In the genomic region with DNA sequence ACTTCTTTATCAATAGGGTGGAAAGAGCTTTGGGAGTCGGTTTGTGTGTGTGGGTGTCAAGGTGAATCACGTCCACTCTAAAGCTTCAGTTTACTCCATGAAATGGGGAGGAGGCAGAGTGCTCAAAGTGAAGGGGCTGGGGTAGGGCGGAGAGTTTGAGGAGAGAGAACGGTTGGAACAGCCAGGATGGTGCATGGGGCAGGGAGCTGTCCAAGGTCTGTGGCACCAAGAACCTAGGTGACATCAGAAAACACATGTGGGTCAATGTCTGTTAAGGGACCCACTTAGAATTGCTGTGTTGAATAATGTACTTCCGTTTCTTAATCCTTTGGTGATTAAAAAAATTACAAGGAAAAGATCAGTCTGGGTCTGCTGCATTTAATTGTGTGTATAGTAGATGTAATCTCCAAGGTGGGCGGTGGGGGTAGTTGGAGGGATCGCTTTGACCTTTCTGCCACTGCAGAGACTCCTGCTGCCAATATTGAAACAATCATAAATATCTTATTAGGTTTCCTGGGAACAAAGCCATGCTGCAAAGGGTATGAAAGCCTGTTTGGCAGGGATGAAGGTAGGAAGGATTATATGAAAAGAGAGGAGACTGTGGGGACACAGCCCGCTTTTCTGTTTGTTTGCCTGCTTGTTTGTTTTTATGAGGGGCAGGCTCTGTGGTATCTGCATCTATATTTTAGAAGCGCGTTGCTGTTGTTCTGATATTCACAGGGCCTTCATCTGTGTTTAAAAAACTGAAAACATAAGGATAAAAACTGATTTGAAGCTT, we compare ENCODE assay signal across 17 cellular contexts.
DNase-seq lines count a peak whose midpoint lies in the region; ATAC-seq and TF ChIP-seq lines count a peak whose summit lies in the region.
"Had no signal": no experiment of that assay in that cellular context is flagged by ENCODE, and none has a peak within 500 bp of the region (broad histone marks: within the 10 kb centered on the region; RNA-seq: fewer than 3 reads in every experiment).

No MANE protein-coding gene starts in this region.

- POLR2A ChIA-PET in naive thymus-derived CD8-positive, alpha-beta T cell (lab: Charles Lee) = no interaction called here

- peaks cover 3% of the 10 kb centered on the region for H3K9me3 Mint-ChIP-seq in stimulated activated effector memory CD8-positive, alpha-beta T cell treated with anti-CD3 and anti-CD28 coated beads, Interleukin-12 subunit alpha, Interleukin-12 subunit beta, amount 100 ng/mL, for 72 hours
- peaks cover 0 to 1% (median 0%) of the 10 kb centered on the region in 9 donors for H3K9me3 Mint-ChIP-seq in naive thymus-derived CD8-positive, alpha-beta T cell
- H3K9me3 Mint-ChIP-seq: mesothelial cell of epicardium had no signal

- H3K27ac Mint-ChIP-seq in stimulated activated effector memory CD8-positive, alpha-beta T cell treated with anti-CD3 and anti-CD28 coated beads, Interleukin-12 subunit alpha, Interleukin-12 subunit beta, amount 100 ng/mL, for 72 hours = no peak overlapping the region
- H3K27ac Mint-ChIP-seq in naive thymus-derived CD8-positive, alpha-beta T cell = no peak overlapping the region
- H3K27ac Mint-ChIP-seq: mesothelial cell of epicardium had no signal

- H3K9me3 ChIP-seq in liver (ENCODE audit: control insufficient read depth in 4 of 4, low read length in 3 of 4) = no peaks in the 10 kb centered on the region
- H3K9me3 ChIP-seq: BLaER1 treated with 17β-estradiol and CSF1 and Interleukin-3, amounts not matched to agents 10 nM and 100 nM; colonic mucosa had no signal

- peak overlapping the region; percentile 99 for H3K27ac ChIP-seq in VCaP
- no peak overlapping the region for H3K27ac ChIP-seq in liver (ENCODE audit: low read depth in 1 of 2, low read length in 2 of 2)
- H3K27ac ChIP-seq: BLaER1 treated with 17β-estradiol and CSF1 and Interleukin-3, amounts not matched to agents 10 nM and 100 nM; colonic mucosa; tibial nerve had no signal

- no peak overlapping the region for H3K4me3 ChIP-seq in liver (ENCODE audit: low read depth in 1 of 3, low read length in 3 of 3)
- H3K4me3 ChIP-seq: BLaER1 treated with 17β-estradiol and CSF1 and Interleukin-3, amounts not matched to agents 10 nM and 100 nM; colonic mucosa; tibial nerve had no signal

- ATAC-seq in HG03439 (IDR thresholded peaks at IDR 0.05; ENCODE audit: unreplicated experiment) = no peak
- no peak for ATAC-seq in stimulated activated effector memory CD8-positive, alpha-beta T cell treated with anti-CD3 and anti-CD28 coated beads, Interleukin-12 subunit alpha, Interleukin-12 subunit beta, amount 100 ng/mL, for 72 hours
- ATAC-seq in naive thymus-derived CD8-positive, alpha-beta T cell = no peak
- ATAC-seq: left cardiac atrium had no signal

- H3K4me3 Mint-ChIP-seq in stimulated activated effector memory CD8-positive, alpha-beta T cell treated with anti-CD3 and anti-CD28 coated beads, Interleukin-12 subunit alpha, Interleukin-12 subunit beta, amount 100 ng/mL, for 72 hours = no peak overlapping the region
- H3K4me3 Mint-ChIP-seq in naive thymus-derived CD8-positive, alpha-beta T cell = no peak overlapping the region
- H3K4me3 Mint-ChIP-seq: mesothelial cell of epicardium had no signal

- H3K27me3 Mint-ChIP-seq in naive thymus-derived CD8-positive, alpha-beta T cell = peaks cover 9 to 50% (median 19%) of the 10 kb centered on the region in 5 donors

- no peak overlapping the region for H3K9ac ChIP-seq in liver (ENCODE audit: low read depth in 1 of 2, low read length in 2 of 2)
- H3K9ac ChIP-seq: BLaER1 treated with 17β-estradiol and CSF1 and Interleukin-3, amounts not matched to agents 10 nM and 100 nM had no signal

- TF ChIP-seq RAD21 in liver (IDR thresholded peaks at IDR 0.05) = no peak

- no peaks in the 10 kb centered on the region for H3K4me1 ChIP-seq in liver (ENCODE audit: control insufficient read depth in 4 of 4, insufficient read depth in 4 of 4, low read length in 3 of 4)
- H3K4me1 ChIP-seq: colonic mucosa, tibial nerve had no signal

- TF ChIP-seq CTCF in VCaP (conservative IDR thresholded peaks at IDR 0.05) = no peak
- TF ChIP-seq CTCF in liver (IDR thresholded peaks at IDR 0.05; ENCODE audit: low read depth, low read length, missing input control) = no peak

- no peaks in the 10 kb centered on the region for H3K36me3 Mint-ChIP-seq in stimulated activated effector memory CD8-positive, alpha-beta T cell treated with anti-CD3 and anti-CD28 coated beads, Interleukin-12 subunit alpha, Interleukin-12 subunit beta, amount 100 ng/mL, for 72 hours
- no peaks in the 10 kb centered on the region for H3K36me3 Mint-ChIP-seq in naive thymus-derived CD8-positive, alpha-beta T cell
- H3K36me3 Mint-ChIP-seq: mesothelial cell of epicardium had no signal

- WGBS in liver = 60% methylated on average over 10 of the region's 10 CpGs

- no peaks in the 10 kb centered on the region for H3K36me3 ChIP-seq in liver (ENCODE audit: control insufficient read depth in 4 of 4, insufficient read depth in 3 of 4, low read depth in 1 of 4, low read length in 3 of 4)
- H3K36me3 ChIP-seq: BLaER1 treated with 17β-estradiol and CSF1 and Interleukin-3, amounts not matched to agents 10 nM and 100 nM; colonic mucosa; tibial nerve had no signal

- no peaks in the 10 kb centered on the region for H3K4me1 Mint-ChIP-seq in stimulated activated effector memory CD8-positive, alpha-beta T cell treated with anti-CD3 and anti-CD28 coated beads, Interleukin-12 subunit alpha, Interleukin-12 subunit beta, amount 100 ng/mL, for 72 hours
- H3K4me1 Mint-ChIP-seq in naive thymus-derived CD8-positive, alpha-beta T cell = no peaks in the 10 kb centered on the region

- peaks cover 0 to 6% (median 0%) of the 10 kb centered on the region in 4 donors for H3K27me3 ChIP-seq in liver (ENCODE audit: control insufficient read depth in 4 of 4, insufficient read depth in 4 of 4, low read length in 3 of 4)
- H3K27me3 ChIP-seq: BLaER1 treated with 17β-estradiol and CSF1 and Interleukin-3, amounts not matched to agents 10 nM and 100 nM; colonic mucosa; tibial nerve had no signal

- DNase-seq in DMS79 treated with DMSO at 0.1 percent for 48 hours (lab: John Stamatoyannopoulos, UW) (peak; percentile 41), DMS79 (lab: John Stamatoyannopoulos, UW) (no peak), NCI-H1092 (lab: John Stamatoyannopoulos, UW) (peak; percentile 94)
- no peak for DNase-seq in stimulated activated effector memory CD8-positive, alpha-beta T cell treated with anti-CD3 and anti-CD28 coated beads, Interleukin-12 subunit alpha, Interleukin-12 subunit beta, amount 100 ng/mL, for 72 hours (ENCODE audit: low spot score in 2 of 2)
- no peak for DNase-seq in naive thymus-derived CD8-positive, alpha-beta T cell
- DNase-seq: 8988T; activated naive CD4-positive, alpha-beta T cell; colonic mucosa; left cardiac atrium; stimulated activated naive CD4-positive, alpha-beta T cell; SW 1271 had no signal

TF ChIP-seq in liver, 16 proteins besides CTCF, POLR2A, EP300 and RAD21:
- TF ChIP-seq, protein P1, sequence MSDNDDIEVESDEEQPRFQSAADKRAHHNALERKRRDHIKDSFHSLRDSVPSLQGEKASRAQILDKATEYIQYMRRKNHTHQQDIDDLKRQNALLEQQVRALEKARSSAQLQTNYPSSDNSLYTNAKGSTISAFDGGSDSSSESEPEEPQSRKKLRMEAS (IDR thresholded peaks at IDR 0.05) = no peak
- TF ChIP-seq TAF1 (conservative IDR thresholded peaks at IDR 0.05) (no peak), JUND (IDR thresholded peaks at IDR 0.05) (no peak), NR2F2 (IDR thresholded peaks at IDR 0.05) (no peak), EGR1 (IDR thresholded peaks at IDR 0.05; ENCODE audit: low read depth in 2 of 2) (no peak), FOXA1 (IDR thresholded peaks at IDR 0.05) (no peak), HNF4G (IDR thresholded peaks at IDR 0.05) (no peak)
- TF ChIP-seq, protein P2, sequence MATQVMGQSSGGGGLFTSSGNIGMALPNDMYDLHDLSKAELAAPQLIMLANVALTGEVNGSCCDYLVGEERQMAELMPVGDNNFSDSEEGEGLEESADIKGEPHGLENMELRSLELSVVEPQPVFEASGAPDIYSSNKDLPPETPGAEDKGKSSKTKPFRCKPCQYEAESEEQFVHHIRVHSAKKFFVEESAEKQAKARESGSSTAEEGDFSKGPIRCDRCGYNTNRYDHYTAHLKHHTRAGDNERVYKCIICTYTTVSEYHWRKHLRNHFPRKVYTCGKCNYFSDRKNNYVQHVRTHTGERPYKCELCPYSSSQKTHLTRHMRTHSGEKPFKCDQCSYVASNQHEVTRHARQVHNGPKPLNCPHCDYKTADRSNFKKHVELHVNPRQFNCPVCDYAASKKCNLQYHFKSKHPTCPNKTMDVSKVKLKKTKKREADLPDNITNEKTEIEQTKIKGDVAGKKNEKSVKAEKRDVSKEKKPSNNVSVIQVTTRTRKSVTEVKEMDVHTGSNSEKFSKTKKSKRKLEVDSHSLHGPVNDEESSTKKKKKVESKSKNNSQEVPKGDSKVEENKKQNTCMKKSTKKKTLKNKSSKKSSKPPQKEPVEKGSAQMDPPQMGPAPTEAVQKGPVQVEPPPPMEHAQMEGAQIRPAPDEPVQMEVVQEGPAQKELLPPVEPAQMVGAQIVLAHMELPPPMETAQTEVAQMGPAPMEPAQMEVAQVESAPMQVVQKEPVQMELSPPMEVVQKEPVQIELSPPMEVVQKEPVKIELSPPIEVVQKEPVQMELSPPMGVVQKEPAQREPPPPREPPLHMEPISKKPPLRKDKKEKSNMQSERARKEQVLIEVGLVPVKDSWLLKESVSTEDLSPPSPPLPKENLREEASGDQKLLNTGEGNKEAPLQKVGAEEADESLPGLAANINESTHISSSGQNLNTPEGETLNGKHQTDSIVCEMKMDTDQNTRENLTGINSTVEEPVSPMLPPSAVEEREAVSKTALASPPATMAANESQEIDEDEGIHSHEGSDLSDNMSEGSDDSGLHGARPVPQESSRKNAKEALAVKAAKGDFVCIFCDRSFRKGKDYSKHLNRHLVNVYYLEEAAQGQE (IDR thresholded peaks at IDR 0.05) = peak; percentile 43
TF ChIP-seq in liver: peak in this region for 1.

Comparison
In these comparisons a context has a peak if more than half of its experiments do, and no peak if none do; other contexts are left out.
1. DNase-seq: peak in DMS79 treated with DMSO at 0.1 percent for 48 hours (single experiment) and NCI-H1092 (single experiment); none in DMS79 (single experiment), stimulated activated effector memory CD8-positive, alpha-beta T cell treated with anti-CD3 and anti-CD28 coated beads, Interleukin-12 subunit alpha, Interleukin-12 subunit beta, amount 100 ng/mL, for 72 hours (0 of 2) and naive thymus-derived CD8-positive, alpha-beta T cell (0 of 10).